Comparison of ENCODE assay signal across 7 cellular contexts in the genomic region with DNA sequence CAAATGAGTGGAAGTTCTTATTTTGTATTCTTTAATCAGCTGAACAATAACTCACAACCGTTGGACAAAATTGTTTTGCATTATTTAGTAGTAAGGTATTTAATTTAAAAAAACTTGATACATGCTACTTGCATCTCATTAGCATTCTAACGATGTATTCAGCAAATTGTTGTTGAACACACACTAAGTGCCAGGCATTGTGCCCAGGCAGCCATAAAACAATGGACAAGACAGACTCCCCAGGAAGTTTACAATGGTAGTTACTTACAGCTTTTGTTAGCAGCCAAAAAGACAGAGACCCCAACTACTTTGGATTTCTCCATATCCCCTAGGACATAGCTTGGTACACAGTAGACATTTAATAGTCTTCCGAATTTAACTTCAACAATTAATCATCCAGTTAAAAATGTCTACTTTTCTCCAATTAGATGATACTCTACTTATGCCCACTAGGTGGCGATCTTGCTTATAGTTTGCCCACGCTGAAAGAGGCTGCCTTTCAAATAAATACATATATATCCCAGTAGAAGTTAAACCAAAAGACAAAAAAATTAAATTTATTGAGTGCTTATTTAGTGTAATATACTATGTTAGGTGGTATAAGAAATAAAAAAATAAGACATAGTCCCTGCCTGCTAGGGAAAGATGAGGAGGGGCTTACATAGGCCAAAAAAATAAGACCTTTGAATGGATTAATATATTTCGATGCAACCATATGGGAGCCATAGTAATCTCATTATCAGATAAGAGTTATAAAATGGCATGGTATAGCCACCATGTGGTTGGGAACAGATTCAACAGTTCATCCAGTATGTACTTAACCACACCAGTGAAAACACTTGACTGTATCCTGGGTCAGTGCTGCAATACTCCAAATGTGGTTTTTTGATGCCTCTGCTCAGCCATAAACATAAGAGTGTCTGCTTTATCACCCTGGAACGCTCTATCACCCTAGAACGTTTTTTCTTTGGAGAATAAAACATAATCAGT. TPM values are rescaled to one million over a fixed set of nuclear protein-coding genes. Genes with fewer than 3 reads are reported as not detected.
DNase-seq lines count a peak whose midpoint lies in the region; ATAC-seq, FAIRE-seq and TF ChIP-seq lines count a peak whose summit lies in the region.

No MANE protein-coding gene starts in this region.

- H3K4me3 ChIP-seq in bronchial epithelial cell (ENCODE audit: low read depth, low read length) (no peak overlapping the region), right lobe of liver (no peak overlapping the region), MG63 (no peak overlapping the region)

- peaks cover 0 to 22% (median 4%) of the 10 kb centered on the region in 4 donors for H3K4me1 ChIP-seq in right lobe of liver

- ATAC-seq in right lobe of liver, result peak; percentile 19 to 50 (median 50)

- intact Hi-C loops in right lobe of liver (cut with DNase I), result loop anchor here (5.0 to 10.0 kb wide), 5 partner anchors 199 to 649 kb away; no protein-coding TSS in a partner anchor

- FAIRE-seq in bronchial epithelial cell (lab: Jason Lieb, UNC), result no peak

- WGBS in right lobe of liver (ENCODE audit: insufficient coverage, low coverage, low lambda C conversion rate, missing lambda C conversion rate), result 20% methylated on average over 8 of the region's 8 CpGs

- H3K9me3 ChIP-seq in right lobe of liver (no peaks in the 10 kb centered on the region), MG63 (no peaks in the 10 kb centered on the region)

- DNase-seq in DMS53 treated with DMSO at 0.1 percent for 48 hours (lab: John Stamatoyannopoulos, UW; ENCODE audit: unreplicated experiment) (peak; percentile 37), HS-27A (ENCODE audit: low read depth) (peak; percentile 52), NOMO-1 (lab: John Stamatoyannopoulos, UW; ENCODE audit: unreplicated experiment in 2 of 2) (peak; percentile 46 to 76), bronchial epithelial cell (ENCODE audit: low read depth) (peak; percentile 53), right lobe of liver (no peak), GM19238 (ENCODE audit: insufficient read length, low spot score) (no peak), MG63 (no peak)

- TF ChIP-seq CTCF in bronchial epithelial cell (IDR thresholded peaks at IDR 0.05; ENCODE audit: insufficient read depth, low read length, severe bottlenecking) (peak; percentile 37), right lobe of liver (IDR thresholded peaks at IDR 0.05) (peak; percentile 70 to 82 (median 77))

- no peak overlapping the region for H3K27ac ChIP-seq in right lobe of liver

- H3K36me3 ChIP-seq in bronchial epithelial cell (ENCODE audit: control insufficient read depth, insufficient read depth, low read length), result no peaks in the 10 kb centered on the region
- no peaks in the 10 kb centered on the region for H3K36me3 ChIP-seq in right lobe of liver
- peaks cover 4% of the 10 kb centered on the region; the same call in 1 of the 2 replicates for H3K36me3 ChIP-seq in MG63

- no peak for TF ChIP-seq POLR2A in right lobe of liver (IDR thresholded peaks at IDR 0.05)

- no peaks in the 10 kb centered on the region for H3K27me3 ChIP-seq in bronchial epithelial cell (ENCODE audit: control insufficient read depth, insufficient read depth, low read length)
- H3K27me3 ChIP-seq in right lobe of liver, result peaks cover 0 to 5% of the 10 kb centered on the region in 2 donors
- H3K27me3 ChIP-seq in MG63, result no peaks in the 10 kb centered on the region

RNA-seq across cellular contexts. Expression of a gene that starts 2.1 kb away (rescaled TPM):
- total RNA-seq in bronchial epithelial cell (11.8 and 24.7 TPM in 2 replicates), right lobe of liver (1 to 10 TPM in 5 of 6 experiments, under 1 TPM in 1; 0.79 to 4.2 (median 1.3) TPM)
- 29.1 and 30.5 TPM in 2 replicates for total RNA-seq in MG63 (2014; rRNA removed; shearing (Covaris generic); ENCODE audit: low replicate concordance)

RNA-seq across cellular contexts. Expression of a gene that starts 46.4 kb away (rescaled TPM):
- 5.5 and 9.7 TPM in 2 replicates for total RNA-seq in bronchial epithelial cell
- 10 to 100 TPM; 13.9 to 37.1 (median 31.9) TPM for total RNA-seq in right lobe of liver
- 11.7 and 13.0 TPM in 2 replicates for total RNA-seq in MG63 (2014; rRNA removed; shearing (Covaris generic); ENCODE audit: low replicate concordance)

Comparison
In these comparisons a context has a peak if more than half of its experiments do, and no peak if none do; other contexts are left out.
1. DNase-seq: peak in DMS53 treated with DMSO at 0.1 percent for 48 hours (single experiment), HS-27A (single experiment), NOMO-1 (2 of 2) and bronchial epithelial cell (single experiment); none in right lobe of liver (0 of 3), GM19238 (single experiment) and MG63 (single experiment).